8 cellular contexts compared by ENCODE assay signal in the genomic region with DNA sequence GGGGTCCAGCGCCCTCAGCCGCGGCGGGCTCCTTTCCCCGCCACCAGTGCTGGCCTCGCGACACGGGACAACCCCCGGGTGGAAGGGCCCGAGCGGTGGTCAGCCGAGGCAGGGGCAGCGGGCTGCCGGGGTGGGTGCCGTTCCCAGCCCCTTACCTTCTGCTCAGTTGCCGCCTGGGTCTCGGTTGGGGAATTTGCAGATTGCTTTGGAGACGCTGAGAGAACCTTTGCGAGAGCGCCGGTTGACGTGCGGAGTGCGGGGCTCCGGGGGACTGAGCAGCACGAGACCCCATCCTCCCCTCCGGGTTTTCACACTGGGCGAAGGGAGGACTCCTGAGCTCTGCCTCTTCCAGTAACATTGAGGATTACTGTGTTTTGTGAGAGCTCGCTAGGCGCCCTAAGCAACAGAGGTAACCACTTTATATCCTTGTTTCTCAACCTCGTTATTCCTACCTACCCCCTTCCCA. TPM values are rescaled to one million over a fixed set of nuclear protein-coding genes. Genes with fewer than 3 reads are reported as not detected.
DNase-seq lines count a peak whose midpoint lies in the region; ATAC-seq and TF ChIP-seq lines count a peak whose summit lies in the region.

No MANE protein-coding gene starts in this region.

- no peaks in the 10 kb centered on the region for H3K27me3 ChIP-seq in kidney epithelial cell (ENCODE audit: control insufficient read depth, insufficient read depth, low read length)
- no peaks in the 10 kb centered on the region for H3K27me3 ChIP-seq in thyroid gland

- peak; percentile 63 for DNase-seq in activated CD8-positive, alpha-beta memory T cell treated with anti-CD3 and anti-CD28 coated beads, Interleukin-2, amount 50 U/mL, for 48 hours
- DNase-seq in activated CD8-positive, alpha-beta memory T cell treated with anti-CD3 and anti-CD28 coated beads for 24 hours = no peak
- no peak for DNase-seq in kidney epithelial cell (ENCODE audit: low read depth)
- no peak for DNase-seq in thyroid gland
- DNase-seq in LoVo (ENCODE audit: low spot score) = no peak

- WGBS in thyroid gland, 2 donors = 1 to 3% methylated on average over 12 to 15 of the region's 31 CpGs

- H3K4me3 ChIP-seq in kidney epithelial cell (ENCODE audit: low read depth, low read length) = peak overlapping the region; percentile 97
- H3K4me3 ChIP-seq in thyroid gland (replicated peaks in 1 of 3) = peak overlapping the region; percentile 3 to 95 (median 60)

- H3K36me3 ChIP-seq in kidney epithelial cell (ENCODE audit: control insufficient read depth, insufficient read depth, low read length) (peaks cover 1% of the 10 kb centered on the region), thyroid gland (no peaks in the 10 kb centered on the region)

- ATAC-seq in HG03342 (IDR thresholded peaks at IDR 0.05; ENCODE audit: unreplicated experiment) (peak; percentile 11), HG03045 (IDR thresholded peaks at IDR 0.05; ENCODE audit: unreplicated experiment) (no peak)

- no peaks in the 10 kb centered on the region for H3K9me3 ChIP-seq in thyroid gland

- H3K27ac ChIP-seq in angular gyrus (ENCODE audit: low read depth, low read length) = peak overlapping the region; percentile 100
- H3K27ac ChIP-seq in thyroid gland = peak overlapping the region in 2 of 3 donors; percentile 93 to 98

- H3K4me1 ChIP-seq in thyroid gland = peaks cover 7 to 8% of the 10 kb centered on the region in 2 donors

- intact Hi-C loops in thyroid gland (cut with DNase I) = no loop called here

- no peak for TF ChIP-seq POLR2A in thyroid gland (IDR thresholded peaks at IDR 0.05)

- TF ChIP-seq CTCF in kidney epithelial cell (IDR thresholded peaks at IDR 0.05; ENCODE audit: insufficient read depth, low read length, poor library complexity, severe bottlenecking) (no peak), thyroid gland (IDR thresholded peaks at IDR 0.05) (no peak)

RNA-seq across cellular contexts. Expression of gene CTNS, which starts 0.4 kb away (rescaled TPM):
- 49.4 and 55.4 TPM in 2 replicates for total RNA-seq in kidney epithelial cell
- total RNA-seq in thyroid gland = 10 to 100 TPM; 21.4 to 36.6 (median 28.6) TPM

RNA-seq across cellular contexts. Expression of gene SHPK, which starts 0.9 kb away (rescaled TPM):
- 16.0 and 17.5 TPM in 2 replicates for total RNA-seq in kidney epithelial cell
- 10 to 100 TPM; 16.1 to 18.4 (median 17.6) TPM for total RNA-seq in thyroid gland

RNA-seq across cellular contexts. Expression of gene TRPV1, which starts 27.7 kb away (rescaled TPM):
- total RNA-seq in kidney epithelial cell = 2.0 and 2.2 TPM in 2 replicates
- 1 to 10 TPM; 2.9 to 5.3 (median 4.0) TPM for total RNA-seq in thyroid gland

RNA-seq across cellular contexts. Expression of gene TAX1BP3, which starts 31.4 kb away (rescaled TPM):
- total RNA-seq in kidney epithelial cell = 398 and 497 TPM in 2 replicates
- total RNA-seq in thyroid gland = 100 to 1,000 TPM in 2 of 4 donors, 10 to 100 TPM in 2; 62.9 to 151 (median 120) TPM

RNA-seq across cellular contexts. Expression of gene EMC6, which starts 31.7 kb away (rescaled TPM):
- total RNA-seq in kidney epithelial cell (24.9 and 30.0 TPM in 2 replicates), thyroid gland (10 to 100 TPM in 2 of 4 donors, 1 to 10 TPM in 2; 4.1 to 17.3 (median 11.5) TPM)
